Comparison of ENCODE assay signal across 1 cellular context in the genomic region with DNA sequence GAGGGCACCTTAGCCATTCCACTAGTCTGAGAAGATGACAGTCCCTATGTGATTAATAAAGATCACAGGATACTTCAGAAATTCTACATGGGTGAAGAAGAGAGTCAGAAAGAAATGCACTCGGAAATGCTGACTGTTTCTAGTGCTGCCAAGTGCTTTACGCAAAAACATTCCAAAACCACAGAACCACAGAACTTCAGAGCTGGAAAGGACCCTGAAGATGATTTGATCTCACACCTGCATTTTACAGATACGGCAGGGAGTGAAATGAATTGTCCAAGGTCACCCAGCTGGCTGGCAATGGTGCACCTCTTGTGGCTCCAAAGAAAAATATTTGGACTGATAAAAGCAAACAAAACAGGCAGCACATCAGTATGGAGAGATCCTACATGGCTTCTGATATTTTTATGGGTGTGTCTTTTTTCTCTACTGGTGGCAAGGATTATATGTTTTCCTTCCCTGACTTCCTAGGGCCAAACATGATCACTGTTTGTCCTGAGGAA.
TF ChIP-seq lines count a peak whose summit lies in the region.

No MANE protein-coding gene starts in this region.

TF ChIP-seq in HepG2, 621 proteins besides CTCF, POLR2A, EP300 and RAD21 (continued from another document):
- TF ChIP-seq HMG20A (CRISPR knock-in tag; IDR thresholded peaks at IDR 0.05; ENCODE audit: borderline replicate concordance) (0 out of 2 replicates have a peak, but pooled peaks have one; percentile 19), TBX2 (CRISPR knock-in tag; IDR thresholded peaks at IDR 0.05; ENCODE audit: borderline replicate concordance) (peak; percentile 61)
